ENCODE assay signal across 1 cellular context in genomic region chr17:66304304-66305174, GRCh38.
A peak's percentile ranks its signal among the peaks of the same experiment; 100 is the strongest.
TF ChIP-seq lines count a peak whose summit lies in the region.

No MANE protein-coding gene starts in this region.

TF ChIP-seq in HEK293, 187 proteins besides CTCF, POLR2A, EP300 and RAD21 (continued from another document and continues in another):
- TF ChIP-seq ZNF398 (tag by site-specific recombination; IDR thresholded peaks at IDR 0.05) (no peak), KLF1 (tag by site-specific recombination; IDR thresholded peaks at IDR 0.05) (no peak), ZBTB21 (tag by site-specific recombination; IDR thresholded peaks at IDR 0.05) (no peak), ZNF48 (tag by site-specific recombination; IDR thresholded peaks at IDR 0.05) (no peak), ZNF704 (tag by site-specific recombination; IDR thresholded peaks at IDR 0.05) (no peak), OSR2 (tag by site-specific recombination; IDR thresholded peaks at IDR 0.05) (0 out of 2 replicates have a peak, but pooled peaks have one; percentile 17), HOXC10 (CRISPR knock-in tag; IDR thresholded peaks at IDR 0.05) (no peak), ZBTB1 (tag by site-specific recombination; IDR thresholded peaks at IDR 0.05) (no peak), ZNF585B (tag by site-specific recombination; IDR thresholded peaks at IDR 0.05) (no peak), ZNF521 (tag by site-specific recombination; IDR thresholded peaks at IDR 0.05) (no peak), IKZF3 (tag by site-specific recombination; IDR thresholded peaks at IDR 0.05) (no peak), ZNF2 (tag by site-specific recombination; IDR thresholded peaks at IDR 0.05) (no peak; the same call in 1 of the 2 replicates), ZNF837 (tag by site-specific recombination; IDR thresholded peaks at IDR 0.05) (no peak), ZNF623 (tag by site-specific recombination; IDR thresholded peaks at IDR 0.05) (no peak), ZNF221 (tag by site-specific recombination; IDR thresholded peaks at IDR 0.05; ENCODE audit: borderline replicate concordance) (no peak), ZNF391 (tag by site-specific recombination; IDR thresholded peaks at IDR 0.05; ENCODE audit: borderline replicate concordance, low read depth) (no peak), ZNF202 (tag by site-specific recombination; IDR thresholded peaks at IDR 0.05; ENCODE audit: borderline replicate concordance) (no peak), ZNF174 (tag by site-specific recombination; IDR thresholded peaks at IDR 0.05) (no peak), INSM2 (tag by site-specific recombination; IDR thresholded peaks at IDR 0.05) (no peak), ATF2 (tag by site-specific recombination; IDR thresholded peaks at IDR 0.05; ENCODE audit: low read depth) (no peak), ZNF791 (tag by site-specific recombination; IDR thresholded peaks at IDR 0.05) (no peak), RBAK (tag by site-specific recombination; IDR thresholded peaks at IDR 0.05) (no peak), ZFP41 (tag by site-specific recombination; IDR thresholded peaks at IDR 0.05; ENCODE audit: borderline replicate concordance) (no peak), PATZ1 (tag by site-specific recombination; IDR thresholded peaks at IDR 0.05) (no peak), ZNF10 (tag by site-specific recombination; IDR thresholded peaks at IDR 0.05) (peak; percentile 17; the same call in 1 of the 2 replicates), MYNN (tag by site-specific recombination; IDR thresholded peaks at IDR 0.05; ENCODE audit: borderline replicate concordance) (no peak), SP7 (tag by site-specific recombination; IDR thresholded peaks at IDR 0.05) (no peak), ZNF777 (tag by site-specific recombination; IDR thresholded peaks at IDR 0.05; ENCODE audit: borderline replicate concordance) (no peak), ZNF350 (tag by site-specific recombination; IDR thresholded peaks at IDR 0.05) (no peak), ZSCAN16 (tag by site-specific recombination; IDR thresholded peaks at IDR 0.05) (no peak), MZF1 (tag by site-specific recombination; IDR thresholded peaks at IDR 0.05; ENCODE audit: borderline replicate concordance) (no peak), ZXDB (tag by site-specific recombination; IDR thresholded peaks at IDR 0.05) (peak; percentile 69), SP3 (tag by site-specific recombination; IDR thresholded peaks at IDR 0.05) (no peak), SCRT2 (tag by site-specific recombination; IDR thresholded peaks at IDR 0.05) (no peak), HOXA7 (CRISPR knock-in tag; IDR thresholded peaks at IDR 0.05; ENCODE audit: borderline replicate concordance) (no peak), ZNF335 (tag by site-specific recombination; conservative IDR thresholded peaks at IDR 0.05) (0 out of 2 replicates have a peak, but pooled peaks have one; percentile 26), ZNF555 (tag by site-specific recombination; conservative IDR thresholded peaks at IDR 0.05) (no peak), ZNF292 (tag by site-specific recombination; IDR thresholded peaks at IDR 0.05; ENCODE audit: borderline replicate concordance, low read depth) (no peak), ZNF670 (tag by site-specific recombination; IDR thresholded peaks at IDR 0.05; ENCODE audit: low read depth) (no peak), ZBTB17 (tag by site-specific recombination; IDR thresholded peaks at IDR 0.05) (peak; percentile 49; the same call in 1 of the 2 replicates), ZNF175 (tag by site-specific recombination; IDR thresholded peaks at IDR 0.05) (no peak), EGR2 (tag by site-specific recombination; IDR thresholded peaks at IDR 0.05; ENCODE audit: low read depth) (no peak), ZNF155 (tag by site-specific recombination; IDR thresholded peaks at IDR 0.05) (no peak), ZNF529 (tag by site-specific recombination; IDR thresholded peaks at IDR 0.05; ENCODE audit: insufficient replicate concordance) (no peak)
- TF ChIP-seq, protein P1, sequence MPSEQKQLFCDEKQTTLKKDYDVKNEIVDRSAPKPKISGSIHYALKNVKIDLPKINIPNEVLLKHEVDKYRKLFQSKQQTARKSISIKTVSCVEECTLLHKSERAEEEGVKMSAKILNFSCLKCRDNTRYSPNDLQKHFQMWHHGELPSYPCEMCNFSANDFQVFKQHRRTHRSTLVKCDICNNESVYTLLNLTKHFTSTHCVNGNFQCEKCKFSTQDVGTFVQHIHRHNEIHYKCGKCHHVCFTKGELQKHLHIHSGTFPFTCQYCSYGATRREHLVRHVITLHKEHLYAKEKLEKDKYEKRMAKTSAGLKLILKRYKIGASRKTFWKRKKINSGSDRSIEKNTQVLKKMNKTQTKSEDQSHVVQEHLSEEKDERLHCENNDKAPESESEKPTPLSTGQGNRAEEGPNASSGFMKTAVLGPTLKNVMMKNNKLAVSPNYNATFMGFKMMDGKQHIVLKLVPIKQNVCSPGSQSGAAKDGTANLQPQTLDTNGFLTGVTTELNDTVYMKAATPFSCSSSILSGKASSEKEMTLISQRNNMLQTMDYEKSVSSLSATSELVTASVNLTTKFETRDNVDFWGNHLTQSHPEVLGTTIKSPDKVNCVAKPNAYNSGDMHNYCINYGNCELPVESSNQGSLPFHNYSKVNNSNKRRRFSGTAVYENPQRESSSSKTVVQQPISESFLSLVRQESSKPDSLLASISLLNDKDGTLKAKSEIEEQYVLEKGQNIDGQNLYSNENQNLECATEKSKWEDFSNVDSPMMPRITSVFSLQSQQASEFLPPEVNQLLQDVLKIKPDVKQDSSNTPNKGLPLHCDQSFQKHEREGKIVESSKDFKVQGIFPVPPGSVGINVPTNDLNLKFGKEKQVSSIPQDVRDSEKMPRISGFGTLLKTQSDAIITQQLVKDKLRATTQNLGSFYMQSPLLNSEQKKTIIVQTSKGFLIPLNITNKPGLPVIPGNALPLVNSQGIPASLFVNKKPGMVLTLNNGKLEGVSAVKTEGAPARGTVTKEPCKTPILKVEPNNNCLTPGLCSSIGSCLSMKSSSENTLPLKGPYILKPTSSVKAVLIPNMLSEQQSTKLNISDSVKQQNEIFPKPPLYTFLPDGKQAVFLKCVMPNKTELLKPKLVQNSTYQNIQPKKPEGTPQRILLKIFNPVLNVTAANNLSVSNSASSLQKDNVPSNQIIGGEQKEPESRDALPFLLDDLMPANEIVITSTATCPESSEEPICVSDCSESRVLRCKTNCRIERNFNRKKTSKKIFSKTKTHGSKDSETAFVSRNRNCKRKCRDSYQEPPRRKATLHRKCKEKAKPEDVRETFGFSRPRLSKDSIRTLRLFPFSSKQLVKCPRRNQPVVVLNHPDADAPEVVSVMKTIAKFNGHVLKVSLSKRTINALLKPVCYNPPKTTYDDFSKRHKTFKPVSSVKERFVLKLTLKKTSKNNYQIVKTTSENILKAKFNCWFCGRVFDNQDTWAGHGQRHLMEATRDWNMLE (tag by site-specific recombination; conservative IDR thresholded peaks at IDR 0.05; ENCODE audit: low read depth): no peak
- TF ChIP-seq, protein P2, sequence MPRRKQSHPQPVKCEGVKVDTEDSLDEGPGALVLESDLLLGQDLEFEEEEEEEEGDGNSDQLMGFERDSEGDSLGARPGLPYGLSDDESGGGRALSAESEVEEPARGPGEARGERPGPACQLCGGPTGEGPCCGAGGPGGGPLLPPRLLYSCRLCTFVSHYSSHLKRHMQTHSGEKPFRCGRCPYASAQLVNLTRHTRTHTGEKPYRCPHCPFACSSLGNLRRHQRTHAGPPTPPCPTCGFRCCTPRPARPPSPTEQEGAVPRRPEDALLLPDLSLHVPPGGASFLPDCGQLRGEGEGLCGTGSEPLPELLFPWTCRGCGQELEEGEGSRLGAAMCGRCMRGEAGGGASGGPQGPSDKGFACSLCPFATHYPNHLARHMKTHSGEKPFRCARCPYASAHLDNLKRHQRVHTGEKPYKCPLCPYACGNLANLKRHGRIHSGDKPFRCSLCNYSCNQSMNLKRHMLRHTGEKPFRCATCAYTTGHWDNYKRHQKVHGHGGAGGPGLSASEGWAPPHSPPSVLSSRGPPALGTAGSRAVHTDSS (tag by site-specific recombination; IDR thresholded peaks at IDR 0.05): no peak
- TF ChIP-seq, protein P3, sequence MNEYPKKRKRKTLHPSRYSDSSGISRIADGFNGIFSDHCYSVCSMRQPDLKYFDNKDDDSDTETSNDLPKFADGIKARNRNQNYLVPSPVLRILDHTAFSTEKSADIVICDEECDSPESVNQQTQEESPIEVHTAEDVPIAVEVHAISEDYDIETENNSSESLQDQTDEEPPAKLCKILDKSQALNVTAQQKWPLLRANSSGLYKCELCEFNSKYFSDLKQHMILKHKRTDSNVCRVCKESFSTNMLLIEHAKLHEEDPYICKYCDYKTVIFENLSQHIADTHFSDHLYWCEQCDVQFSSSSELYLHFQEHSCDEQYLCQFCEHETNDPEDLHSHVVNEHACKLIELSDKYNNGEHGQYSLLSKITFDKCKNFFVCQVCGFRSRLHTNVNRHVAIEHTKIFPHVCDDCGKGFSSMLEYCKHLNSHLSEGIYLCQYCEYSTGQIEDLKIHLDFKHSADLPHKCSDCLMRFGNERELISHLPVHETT (tag by site-specific recombination; IDR thresholded peaks at IDR 0.05): no peak
- TF ChIP-seq, protein P4, sequence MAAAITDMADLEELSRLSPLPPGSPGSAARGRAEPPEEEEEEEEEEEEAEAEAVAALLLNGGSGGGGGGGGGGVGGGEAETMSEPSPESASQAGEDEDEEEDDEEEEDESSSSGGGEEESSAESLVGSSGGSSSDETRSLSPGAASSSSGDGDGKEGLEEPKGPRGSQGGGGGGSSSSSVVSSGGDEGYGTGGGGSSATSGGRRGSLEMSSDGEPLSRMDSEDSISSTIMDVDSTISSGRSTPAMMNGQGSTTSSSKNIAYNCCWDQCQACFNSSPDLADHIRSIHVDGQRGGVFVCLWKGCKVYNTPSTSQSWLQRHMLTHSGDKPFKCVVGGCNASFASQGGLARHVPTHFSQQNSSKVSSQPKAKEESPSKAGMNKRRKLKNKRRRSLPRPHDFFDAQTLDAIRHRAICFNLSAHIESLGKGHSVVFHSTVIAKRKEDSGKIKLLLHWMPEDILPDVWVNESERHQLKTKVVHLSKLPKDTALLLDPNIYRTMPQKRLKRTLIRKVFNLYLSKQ (tag by site-specific recombination; IDR thresholded peaks at IDR 0.05; ENCODE audit: borderline replicate concordance): no peak
